Comparison of ENCODE assay signal across 8 cellular contexts in the genomic region with DNA sequence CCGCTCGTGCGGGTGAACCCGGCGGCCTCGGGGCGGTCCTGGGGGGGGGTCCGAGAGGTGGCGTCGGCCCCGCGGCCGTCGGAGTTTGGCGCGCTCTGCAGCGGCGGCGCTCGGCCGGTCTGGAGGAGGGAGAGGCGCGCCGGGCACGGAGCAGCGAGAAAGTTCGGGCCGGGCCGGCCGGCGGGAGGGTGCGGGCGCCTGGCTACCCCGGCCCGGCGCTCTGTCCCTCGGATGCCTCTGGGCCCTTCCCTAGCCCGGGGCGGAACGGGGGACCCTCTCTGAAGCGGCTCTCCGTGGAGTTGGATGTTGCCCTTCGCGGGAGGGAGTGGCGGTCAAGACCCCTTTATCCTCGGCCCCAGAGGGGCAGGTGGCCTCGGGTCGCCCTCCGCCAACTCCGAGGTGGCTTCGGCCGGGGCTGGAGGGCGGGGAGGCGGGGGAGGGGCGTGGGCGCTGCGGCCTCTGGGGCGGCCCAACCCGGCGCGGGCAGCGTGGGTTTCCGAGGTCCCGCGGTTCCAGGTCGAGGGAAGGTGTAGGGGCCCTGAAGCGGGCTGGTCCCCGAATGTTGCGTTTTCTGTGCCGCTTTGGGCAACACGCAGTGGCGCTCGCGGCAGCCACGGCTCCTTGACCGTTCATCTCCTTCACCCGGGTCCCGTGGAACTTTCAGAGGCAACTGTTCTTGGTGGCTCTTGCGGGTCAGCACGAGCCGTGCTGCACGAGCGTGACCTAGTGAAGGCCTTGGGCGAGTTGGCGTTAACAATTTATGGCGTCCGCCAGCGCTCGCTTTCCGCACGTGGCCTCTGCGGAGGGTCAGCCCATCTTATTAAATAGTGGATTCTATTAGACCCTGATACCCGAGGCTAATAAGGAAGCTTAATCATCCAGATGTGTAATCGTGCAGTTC. TPM values are rescaled to one million over a fixed set of nuclear protein-coding genes. Genes with fewer than 3 reads are reported as not detected.
DNase-seq lines count a peak whose midpoint lies in the region; ATAC-seq and TF ChIP-seq lines count a peak whose summit lies in the region.

No MANE protein-coding gene starts in this region.

- peaks cover 7% of the 10 kb centered on the region for H3K4me1 ChIP-seq in CD4-positive, alpha-beta memory T cell (ENCODE audit: insufficient read depth, low read length)
- H3K4me1 ChIP-seq in left ventricle myocardium inferior, result peaks cover 48% of the 10 kb centered on the region

- H3K27ac ChIP-seq in CD4-positive, alpha-beta memory T cell (ENCODE audit: low read depth, low read length), result no peak overlapping the region
- H3K27ac ChIP-seq in left ventricle myocardium inferior (replicated peaks), result peak overlapping the region; percentile 92

- H3K9me3 ChIP-seq in CD4-positive, alpha-beta memory T cell (ENCODE audit: control insufficient read depth in 1 of 2, low read length in 2 of 2), result no peaks in the 10 kb centered on the region
- H3K9me3 ChIP-seq in left ventricle myocardium inferior (replicated peaks), result no peaks in the 10 kb centered on the region

- POLR2A ChIA-PET in CD4-positive, alpha-beta memory T cell (lab: Charles Lee; ENCODE audit: partially characterized antibody), result interaction anchor here (0.9 to 1.9 kb wide), 6 partner anchors 9 to 38 kb away, joined by 3 to 10 read pairs (median 6); no protein-coding TSS in a partner anchor
- POLR2A ChIA-PET in activated naive CD8-positive, alpha-beta T cell treated with anti-CD3 and anti-CD28 coated beads, Interleukin-2, amount 10 ng/mL, durations not matched to agents 7 days and 5 days (lab: Charles Lee), result no interaction called here

- peak overlapping the region in 2 of 7 donors; percentile 49 to 63 for H3K27ac Mint-ChIP-seq in CD4-positive, alpha-beta memory T cell
- no peak overlapping the region for H3K27ac Mint-ChIP-seq in activated naive CD8-positive, alpha-beta T cell treated with anti-CD3 and anti-CD28 coated beads, Interleukin-2, amount 10 ng/mL, durations not matched to agents 7 days and 5 days
- peak overlapping the region; percentile 86 for H3K27ac Mint-ChIP-seq in progenitor cell of endocrine pancreas

- no peaks in the 10 kb centered on the region for H3K9me3 Mint-ChIP-seq in CD4-positive, alpha-beta memory T cell
- H3K9me3 Mint-ChIP-seq in activated naive CD8-positive, alpha-beta T cell treated with anti-CD3 and anti-CD28 coated beads, Interleukin-2, amount 10 ng/mL, durations not matched to agents 7 days and 5 days, result no peaks in the 10 kb centered on the region
- H3K9me3 Mint-ChIP-seq in progenitor cell of endocrine pancreas (ENCODE audit: low read depth), result no peaks in the 10 kb centered on the region

- peaks cover 0 to 2% of the 10 kb centered on the region in 2 donors for H3K36me3 Mint-ChIP-seq in CD4-positive, alpha-beta memory T cell
- H3K36me3 Mint-ChIP-seq in activated naive CD8-positive, alpha-beta T cell treated with anti-CD3 and anti-CD28 coated beads, Interleukin-2, amount 10 ng/mL, durations not matched to agents 7 days and 5 days, result no peaks in the 10 kb centered on the region
- peaks cover 10% of the 10 kb centered on the region for H3K36me3 Mint-ChIP-seq in progenitor cell of endocrine pancreas (ENCODE audit: insufficient read depth)

- H3K36me3 ChIP-seq in CD4-positive, alpha-beta memory T cell (ENCODE audit: insufficient read depth, low read length), result no peaks in the 10 kb centered on the region
- no peaks in the 10 kb centered on the region for H3K36me3 ChIP-seq in left ventricle myocardium inferior

- no peak for TF ChIP-seq CTCF in GM20000 (IDR thresholded peaks at IDR 0.05; ENCODE audit: extremely low read depth, missing control alignments)
- TF ChIP-seq CTCF in left ventricle myocardium inferior (IDR thresholded peaks at IDR 0.05; ENCODE audit: borderline replicate concordance), result no peak
- no peak for TF ChIP-seq CTCF in progenitor cell of endocrine pancreas (IDR thresholded peaks at IDR 0.05; ENCODE audit: unreplicated experiment)

- CTCF ChIA-PET in CD4-positive, alpha-beta memory T cell (lab: Charles Lee; ENCODE audit: partially characterized antibody), result interaction anchor here (0.7 to 1.8 kb wide), 7 partner anchors 11 to 45 kb away, joined by 3 to 9 read pairs (median 3); no protein-coding TSS in a partner anchor

- H3K27me3 Mint-ChIP-seq in CD4-positive, alpha-beta memory T cell, result peaks cover 2 to 3% of the 10 kb centered on the region in 2 donors
- H3K27me3 Mint-ChIP-seq in activated naive CD8-positive, alpha-beta T cell treated with anti-CD3 and anti-CD28 coated beads, Interleukin-2, amount 10 ng/mL, durations not matched to agents 7 days and 5 days, result peaks cover 28% of the 10 kb centered on the region
- H3K27me3 Mint-ChIP-seq in progenitor cell of endocrine pancreas, result peaks cover 4% of the 10 kb centered on the region

- DNase-seq in CD4-positive, alpha-beta memory T cell, result peak in 2 of 5 donors; percentile 6 to 11
- DNase-seq in GM20000 (ENCODE audit: low spot score) (peak; percentile 51), HT-29 (ENCODE audit: low spot score) (peak; percentile 41), left ventricle myocardium inferior (peak; percentile 29), progenitor cell of endocrine pancreas (ENCODE audit: low spot score, unreplicated experiment) (peak; percentile 24), LoVo (ENCODE audit: low spot score) (no peak), NCI-H2171 treated with DMSO at 0.1 percent for 48 hours (lab: John Stamatoyannopoulos, UW) (no peak)
- no peak for DNase-seq in activated naive CD8-positive, alpha-beta T cell treated with anti-CD3 and anti-CD28 coated beads, Interleukin-2, amount 10 ng/mL, durations not matched to agents 7 days and 5 days

- intact Hi-C loops in CD4-positive, alpha-beta memory T cell (cut with micrococcal nuclease), result loop anchor here (1.0 to 5.0 kb wide), 4 partner anchors 14 to 58 kb away; no protein-coding TSS in a partner anchor
- intact Hi-C loops in left ventricle myocardium inferior (cut with micrococcal nuclease), result no loop called here

- peaks cover 7 to 34% (median 16%) of the 10 kb centered on the region in 4 donors for H3K4me1 Mint-ChIP-seq in CD4-positive, alpha-beta memory T cell
- peaks cover 6% of the 10 kb centered on the region for H3K4me1 Mint-ChIP-seq in activated naive CD8-positive, alpha-beta T cell treated with anti-CD3 and anti-CD28 coated beads, Interleukin-2, amount 10 ng/mL, durations not matched to agents 7 days and 5 days
- H3K4me1 Mint-ChIP-seq in progenitor cell of endocrine pancreas (ENCODE audit: low read depth), result peaks cover 18% of the 10 kb centered on the region

- H3K4me3 ChIP-seq in CD4-positive, alpha-beta memory T cell (ENCODE audit: low read length in 2 of 2), result peak overlapping the region in 1 of 2 donors; percentile 32
- H3K4me3 ChIP-seq in left ventricle myocardium inferior, result peak overlapping the region; percentile 82

- peak overlapping the region; percentile 55 to 86 (median 79) for H3K4me3 Mint-ChIP-seq in CD4-positive, alpha-beta memory T cell
- H3K4me3 Mint-ChIP-seq in activated naive CD8-positive, alpha-beta T cell treated with anti-CD3 and anti-CD28 coated beads, Interleukin-2, amount 10 ng/mL, durations not matched to agents 7 days and 5 days, result peak overlapping the region; percentile 54
- H3K4me3 Mint-ChIP-seq in progenitor cell of endocrine pancreas (ENCODE audit: low read depth), result peak overlapping the region; percentile 86

- ATAC-seq in activated naive CD8-positive, alpha-beta T cell treated with anti-CD3 and anti-CD28 coated beads, Interleukin-2, amount 10 ng/mL, durations not matched to agents 7 days and 5 days (ENCODE audit: low read depth), result peak; percentile 9

- no peaks in the 10 kb centered on the region for H3K27me3 ChIP-seq in CD4-positive, alpha-beta memory T cell (ENCODE audit: insufficient read depth, low read length)
- peaks cover 27% of the 10 kb centered on the region for H3K27me3 ChIP-seq in left ventricle myocardium inferior (ENCODE audit: low read depth)

RNA-seq across cellular contexts. Expression of a gene that starts 0.7 kb away (rescaled TPM):
- 10 to 100 TPM; 25.9 TPM for total RNA-seq in CD4-positive, alpha-beta memory T cell
- 10 to 100 TPM in 1 of 2 donors, 1 to 10 TPM in 1; 9.1 to 17.3 TPM for polyA plus RNA-seq in CD4-positive, alpha-beta memory T cell
- total RNA-seq in HT-29 (2014; rRNA removed; shearing (Covaris generic)), result 19.3 and 22.0 TPM in 2 replicates
- 1 to 10 TPM; 4.1 to 4.3 TPM for total RNA-seq in activated naive CD8-positive, alpha-beta T cell treated with anti-CD3 and anti-CD28 coated beads, Interleukin-2, amount 10 ng/mL, durations not matched to agents 7 days and 5 days
- total RNA-seq in left ventricle myocardium inferior (155 TPM), progenitor cell of endocrine pancreas (48.2 and 48.6 TPM in 2 replicates)

Comparison
In these comparisons a context has a peak if more than half of its experiments do, and no peak if none do; other contexts are left out.
1. DNase-seq: peak in GM20000 (single experiment), HT-29 (single experiment), left ventricle myocardium inferior (single experiment) and progenitor cell of endocrine pancreas (single experiment); none in activated naive CD8-positive, alpha-beta T cell treated with anti-CD3 and anti-CD28 coated beads, Interleukin-2, amount 10 ng/mL, durations not matched to agents 7 days and 5 days (single experiment), LoVo (single experiment) and NCI-H2171 treated with DMSO at 0.1 percent for 48 hours (single experiment).
2. Peak in every context shown above with its lines, with median percentiles within 50 percentile points of each other: H3K4me3 Mint-ChIP-seq.